1 cellular context compared by ENCODE assay signal in genomic region chr10:17171131-17171530, GRCh38.
TF ChIP-seq lines count a peak whose summit lies in the region.

No MANE protein-coding gene starts in this region.

TF ChIP-seq in H1, 55 proteins besides CTCF, POLR2A, EP300 and RAD21:
- TF ChIP-seq YY1 (IDR thresholded peaks at IDR 0.05; ENCODE audit: low read depth, low read length) (no peak), POLR2AphosphoS5 (IDR thresholded peaks at IDR 0.05; ENCODE audit: low read depth, low read length) (no peak), SP4 (IDR thresholded peaks at IDR 0.05; ENCODE audit: low read length) (no peak), BCL11A (IDR thresholded peaks at IDR 0.05; ENCODE audit: low read depth in 2 of 2, low read length in 2 of 2) (no peak)
TF ChIP-seq in H1: peak in this region for 0.
